ENCODE assay signal across 16 cellular contexts in genomic region chr18:62438402-62438801, GRCh38.
DNase-seq lines count a peak whose midpoint lies in the region; ATAC-seq, FAIRE-seq and TF ChIP-seq lines count a peak whose summit lies in the region.
"Had no signal": no experiment of that assay in that cellular context is flagged by ENCODE, and none has a peak within 500 bp of the region (broad histone marks: within the 10 kb centered on the region; RNA-seq: fewer than 3 reads in every experiment).

No MANE protein-coding gene starts in this region.

- H3K14ac ChIP-seq in neuronal stem cell (ENCODE audit: low read length), result peak overlapping the region; percentile 25

- no peak overlapping the region for H2BK120ac ChIP-seq in neuronal stem cell (ENCODE audit: low read depth, low read length)

- intact Hi-C loops in colonic mucosa (cut with DNase I) (loop anchor here (5.0 kb wide), 1 partner anchor 84 kb away; the partner anchor contains the start of gene ZCCHC2), upper lobe of right lung (cut with DNase I) (no loop called here)

- H3K36me3 ChIP-seq in colonic mucosa, result no peaks in the 10 kb centered on the region
- no peaks in the 10 kb centered on the region for H3K36me3 ChIP-seq in neuronal stem cell (replicated peaks in 1 of 2; ENCODE audit: control insufficient read depth in 2 of 2, insufficient read depth in 2 of 2, low read length in 2 of 2)
- H3K36me3 ChIP-seq in upper lobe of right lung, result no peaks in the 10 kb centered on the region
- H3K36me3 ChIP-seq in small intestine (ENCODE audit: control insufficient read depth in 2 of 2, insufficient read depth in 2 of 2, low read length in 2 of 2), result no peaks in the 10 kb centered on the region

- no peaks in the 10 kb centered on the region for H3K27me3 ChIP-seq in colonic mucosa
- no peaks in the 10 kb centered on the region for H3K27me3 ChIP-seq in neuronal stem cell (ENCODE audit: control insufficient read depth in 3 of 3, insufficient read depth in 3 of 3, low read depth in 1 of 3, low read length in 3 of 3)
- H3K27me3 ChIP-seq in upper lobe of right lung, result no peaks in the 10 kb centered on the region
- no peaks in the 10 kb centered on the region for H3K27me3 ChIP-seq in small intestine (ENCODE audit: control insufficient read depth in 2 of 2, insufficient read depth in 2 of 2, low read length in 2 of 2)

- no peak overlapping the region for H3K27ac Mint-ChIP-seq in activated CD8-positive, alpha-beta memory T cell treated with anti-CD3 and anti-CD28 coated beads, Interleukin-2, amount 10 ng/mL, durations not matched to agents 7 days and 5 days
- no peak overlapping the region for H3K27ac Mint-ChIP-seq in effector memory CD8-positive, alpha-beta T cell
- H3K27ac Mint-ChIP-seq: activated T-cell treated with anti-CD3 and anti-CD28 coated beads, Interleukin-2, amount 50 U/mL, for 72 hours; mesothelial cell of epicardium had no signal

- TF ChIP-seq CTCF in colonic mucosa (IDR thresholded peaks at IDR 0.05) (no peak), upper lobe of right lung (IDR thresholded peaks at IDR 0.05) (no peak)

- H2BK5ac ChIP-seq in neuronal stem cell (ENCODE audit: low read length), result no peak overlapping the region

- H3K23ac ChIP-seq in neuronal stem cell (ENCODE audit: low read depth, low read length, poor library complexity), result no peak overlapping the region

- no peaks in the 10 kb centered on the region for H3K9me3 Mint-ChIP-seq in activated CD8-positive, alpha-beta memory T cell treated with anti-CD3 and anti-CD28 coated beads, Interleukin-2, amount 10 ng/mL, durations not matched to agents 7 days and 5 days (ENCODE audit: low read depth)
- H3K9me3 Mint-ChIP-seq in effector memory CD8-positive, alpha-beta T cell, result no peaks in the 10 kb centered on the region
- H3K9me3 Mint-ChIP-seq: activated T-cell treated with anti-CD3 and anti-CD28 coated beads, Interleukin-2, amount 50 U/mL, for 72 hours; mesothelial cell of epicardium had no signal

- H3K9me3 ChIP-seq in colonic mucosa (no peaks in the 10 kb centered on the region), neuronal stem cell (replicated peaks in 1 of 2; ENCODE audit: control insufficient read depth in 2 of 2, insufficient read depth in 1 of 2, low read depth in 1 of 2, low read length in 2 of 2) (no peaks in the 10 kb centered on the region), upper lobe of right lung (no peaks in the 10 kb centered on the region), small intestine (ENCODE audit: control insufficient read depth, low read depth) (no peaks in the 10 kb centered on the region)

- H3K4me3 ChIP-seq in colonic mucosa (no peak overlapping the region), neuronal stem cell (ENCODE audit: low read length in 2 of 2) (no peak overlapping the region), upper lobe of right lung (no peak overlapping the region), small intestine (ENCODE audit: low read depth in 1 of 2, low read length in 2 of 2) (no peak overlapping the region)

- H3K27me3 Mint-ChIP-seq in activated CD8-positive, alpha-beta memory T cell treated with anti-CD3 and anti-CD28 coated beads, Interleukin-2, amount 10 ng/mL, durations not matched to agents 7 days and 5 days, result peaks cover 17% of the 10 kb centered on the region
- H3K27me3 Mint-ChIP-seq in effector memory CD8-positive, alpha-beta T cell, result peaks cover 13 to 36% of the 10 kb centered on the region in 2 donors

- no peak overlapping the region for H4K8ac ChIP-seq in neuronal stem cell (ENCODE audit: low read depth, low read length)

- H4K91ac ChIP-seq in neuronal stem cell (ENCODE audit: low read depth, low read length, poor library complexity), result no peak overlapping the region

- peak; percentile 15 for DNase-seq in activated CD8-positive, alpha-beta memory T cell treated with anti-CD3 and anti-CD28 coated beads for 24 hours
- no peak for DNase-seq in activated CD8-positive, alpha-beta memory T cell treated with anti-CD3 and anti-CD28 coated beads, Interleukin-2, amount 10 ng/mL, durations not matched to agents 7 days and 5 days
- no peak for DNase-seq in colonic mucosa
- no peak for DNase-seq in neuronal stem cell (ENCODE audit: low spot score)
- no peak for DNase-seq in upper lobe of right lung
- no peak for DNase-seq in small intestine
- DNase-seq in effector memory CD8-positive, alpha-beta T cell, result no peak
- DNase-seq: 8988T; activated T-cell treated with anti-CD3 and anti-CD28 coated beads, Interleukin-2, amount 50 U/mL, for 72 hours; KBM-7; NCI-H1048; NCI-H526 treated with DMSO at 0.1 percent for 48 hours; stimulated activated CD4-positive, alpha-beta T cell treated with anti-CD3 and anti-CD28 coated beads, Interleukin-4, amount 100 ng/mL, for 1 hour had no signal

- no peak overlapping the region for H2BK12ac ChIP-seq in neuronal stem cell (ENCODE audit: low read length)

- FAIRE-seq in small intestine (lab: Jason Lieb, UNC), result no peak

- CTCF ChIA-PET in activated CD8-positive, alpha-beta memory T cell treated with anti-CD3 and anti-CD28 coated beads, Interleukin-2, amount 10 ng/mL, durations not matched to agents 7 days and 5 days (lab: Charles Lee), result interaction anchor here (2.6 kb wide), 1 partner anchor 12 kb away, joined by 13 read pairs; no protein-coding TSS in a partner anchor

- H3K4ac ChIP-seq in neuronal stem cell (ENCODE audit: low read length), result no peak overlapping the region

- H3K9ac ChIP-seq in colonic mucosa (ENCODE audit: low read depth in 2 of 2, low read length in 2 of 2) (no peak overlapping the region), neuronal stem cell (ENCODE audit: low read depth, low read length, poor library complexity) (no peak overlapping the region)

- no peak overlapping the region for H3K18ac ChIP-seq in neuronal stem cell (ENCODE audit: low read length)

- H3K4me3 Mint-ChIP-seq in activated CD8-positive, alpha-beta memory T cell treated with anti-CD3 and anti-CD28 coated beads, Interleukin-2, amount 10 ng/mL, durations not matched to agents 7 days and 5 days, result no peak overlapping the region
- H3K4me3 Mint-ChIP-seq in effector memory CD8-positive, alpha-beta T cell, result no peak overlapping the region
- H3K4me3 Mint-ChIP-seq: activated T-cell treated with anti-CD3 and anti-CD28 coated beads, Interleukin-2, amount 50 U/mL, for 72 hours; mesothelial cell of epicardium had no signal

- no peak overlapping the region for H2AK5ac ChIP-seq in neuronal stem cell (ENCODE audit: low read depth, low read length)

- H3K27ac ChIP-seq in colonic mucosa, result peak overlapping the region; percentile 72
- no peak overlapping the region for H3K27ac ChIP-seq in neuronal stem cell (replicated peaks; ENCODE audit: low read length)
- peak overlapping the region; percentile 76 for H3K27ac ChIP-seq in upper lobe of right lung
- H3K27ac ChIP-seq in small intestine (ENCODE audit: low read depth in 1 of 2, low read length in 1 of 2), result no peak overlapping the region

- H3K4me1 ChIP-seq in colonic mucosa (peaks cover 25% of the 10 kb centered on the region), neuronal stem cell (ENCODE audit: control insufficient read depth in 2 of 2, insufficient read depth in 1 of 2, low read depth in 1 of 2, low read length in 2 of 2) (peaks cover 0 to 3% of the 10 kb centered on the region in 2 donors), upper lobe of right lung (peaks cover 33% of the 10 kb centered on the region), small intestine (ENCODE audit: control insufficient read depth in 2 of 2, insufficient read depth in 1 of 2, low read depth in 1 of 2, low read length in 1 of 2) (peaks cover 0 to 2% of the 10 kb centered on the region in 2 donors)

- WGBS in neuronal stem cell (ENCODE audit: extremely low coverage in 2 of 2, insufficient read length in 2 of 2, insufficient replicate concordance in 1 of 2), 2 donors, result no CpG with 5 or more reads among the region's 12 CpGs
- 92 to 95% (median 94%) methylated on average over 12 of the region's 12 CpGs for WGBS in small intestine, 3 donors

- H3K36me3 Mint-ChIP-seq in activated CD8-positive, alpha-beta memory T cell treated with anti-CD3 and anti-CD28 coated beads, Interleukin-2, amount 10 ng/mL, durations not matched to agents 7 days and 5 days, result no peaks in the 10 kb centered on the region
- peaks cover 3% of the 10 kb centered on the region for H3K36me3 Mint-ChIP-seq in effector memory CD8-positive, alpha-beta T cell (ENCODE audit: insufficient read depth)
- H3K36me3 Mint-ChIP-seq: mesothelial cell of epicardium had no signal

- H2BK15ac ChIP-seq in neuronal stem cell (ENCODE audit: low read length), result no peak overlapping the region

- H3K4me1 Mint-ChIP-seq in activated CD8-positive, alpha-beta memory T cell treated with anti-CD3 and anti-CD28 coated beads, Interleukin-2, amount 10 ng/mL, durations not matched to agents 7 days and 5 days, result no peaks in the 10 kb centered on the region
- H3K4me1 Mint-ChIP-seq in effector memory CD8-positive, alpha-beta T cell (ENCODE audit: low read depth in 2 of 2), result no peaks in the 10 kb centered on the region
- H3K4me1 Mint-ChIP-seq: mesothelial cell of epicardium had no signal

- peaks cover 1% of the 10 kb centered on the region for H3K79me1 ChIP-seq in neuronal stem cell (ENCODE audit: low read depth, low read length)

- ATAC-seq in activated CD8-positive, alpha-beta memory T cell treated with anti-CD3 and anti-CD28 coated beads, Interleukin-2, amount 10 ng/mL, durations not matched to agents 7 days and 5 days, result no peak
- ATAC-seq in upper lobe of right lung (no peak), HG03039 (IDR thresholded peaks at IDR 0.05; ENCODE audit: unreplicated experiment) (no peak)
- no peak for ATAC-seq in effector memory CD8-positive, alpha-beta T cell (replicated peaks)
- ATAC-seq: activated T-cell treated with anti-CD3 and anti-CD28 coated beads, Interleukin-2, amount 50 U/mL, for 72 hours; Panc1 had no signal

- H3K4me2 ChIP-seq in neuronal stem cell (ENCODE audit: insufficient read depth, low read length, poor library complexity, severe bottlenecking), result no peak overlapping the region

- H2AFZ ChIP-seq in neuronal stem cell (ENCODE audit: low read length), result no peak overlapping the region

Comparison
In these comparisons a context has a peak if more than half of its experiments do, and no peak if none do; other contexts are left out.
1. H3K27ac ChIP-seq: peak in colonic mucosa (single experiment) and upper lobe of right lung (single experiment); none in neuronal stem cell (single experiment) and small intestine (0 of 2).